In genomic region chr6:15079288-15079817, GRCh38 we compare ENCODE assay signal across 1 cellular context.
TF ChIP-seq lines count a peak whose summit lies in the region.

No MANE protein-coding gene starts in this region.

TF ChIP-seq in H1, 55 proteins besides CTCF, POLR2A, EP300 and RAD21:
- no peak for TF ChIP-seq JUN (IDR thresholded peaks at IDR 0.05; ENCODE audit: low read depth, low read length)
TF ChIP-seq in H1: peak in this region for 0.
